In genomic region chr19:18871543-18871942, GRCh38 we compare ENCODE assay signal across 21 cellular contexts. TPM values are rescaled to one million over a fixed set of nuclear protein-coding genes. Genes with fewer than 3 reads are reported as not detected.
DNase-seq lines count a peak whose midpoint lies in the region; FAIRE-seq and TF ChIP-seq lines count a peak whose summit lies in the region.
"Had no signal": no experiment of that assay in that cellular context is flagged by ENCODE, and none has a peak within 500 bp of the region (broad histone marks: within the 10 kb centered on the region; RNA-seq: fewer than 3 reads in every experiment).

No MANE protein-coding gene starts in this region.

- intact Hi-C loops in thyroid gland (cut with DNase I): no loop called here

- WGBS in thyroid gland, 2 donors: 89 to 91% methylated on average over 7 of the region's 7 CpGs

- H3K27me3 ChIP-seq in astrocyte (ENCODE audit: insufficient read depth, low read length) (no peaks in the 10 kb centered on the region), thyroid gland (no peaks in the 10 kb centered on the region)
- H3K27me3 ChIP-seq: adrenal gland had no signal

- H3K9ac ChIP-seq in astrocyte (ENCODE audit: low read length): no peak overlapping the region

- H3K4me3 ChIP-seq in astrocyte (ENCODE audit: insufficient read depth, low read depth, low read length) (no peak overlapping the region), thyroid gland (replicated peaks in 1 of 3) (no peak overlapping the region)
- H3K4me3 ChIP-seq: adrenal gland, lower lobe of right lung, psoas muscle, upper lobe of left lung had no signal

- H3K27me3 Mint-ChIP-seq in astrocyte (ENCODE audit: low read depth, unreplicated experiment) (no peaks in the 10 kb centered on the region), nephron progenitor cell (ENCODE audit: low read depth, poor library complexity) (peaks cover 17% of the 10 kb centered on the region), mesothelial cell of epicardium (ENCODE audit: low read depth) (no peaks in the 10 kb centered on the region)

- peak; percentile 67 for DNase-seq in D341Med (ENCODE audit: low spot score)
- peak; percentile 35 for DNase-seq in NCI-H524 treated with DMSO at 0.1 percent for 48 hours (lab: John Stamatoyannopoulos, UW)
- no peak for DNase-seq in astrocyte (ENCODE audit: low read depth)
- DNase-seq in nephron progenitor cell: no peak
- DNase-seq in mesothelial cell of epicardium (ENCODE audit: low spot score in 2 of 2, unreplicated experiment in 2 of 2): no peak
- DNase-seq in thyroid gland: no peak
- no peak for DNase-seq in NCI-H128 (lab: John Stamatoyannopoulos, UW; ENCODE audit: unreplicated experiment)
- DNase-seq in iPS-NIHi11 (ENCODE audit: low spot score): no peak
- DNase-seq: activated CD4-positive, alpha-beta memory T cell treated with anti-CD3 and anti-CD28 coated beads, Interleukin-2, amount 10 ng/mL, durations not matched to agents 7 days and 5 days; activated gamma-delta T cell; CD8-positive, alpha-beta memory T cell; DND-41; lower lobe of right lung; NCI-H1092; NCI-H2029; upper lobe of left lung had no signal

- H3K4me1 ChIP-seq in astrocyte (ENCODE audit: insufficient read depth, low read length): no peaks in the 10 kb centered on the region
- peaks cover 0 to 4% of the 10 kb centered on the region in 2 donors for H3K4me1 ChIP-seq in thyroid gland
- H3K4me1 ChIP-seq: psoas muscle had no signal

- H3K36me3 Mint-ChIP-seq in astrocyte (ENCODE audit: low read depth, unreplicated experiment): peaks cover 21% of the 10 kb centered on the region
- peaks cover 53% of the 10 kb centered on the region for H3K36me3 Mint-ChIP-seq in nephron progenitor cell (ENCODE audit: low read depth)
- H3K36me3 Mint-ChIP-seq in mesothelial cell of epicardium: peaks cover 31% of the 10 kb centered on the region

- H3K9me3 ChIP-seq in astrocyte (ENCODE audit: insufficient read depth, low read depth, low read length) (no peaks in the 10 kb centered on the region), thyroid gland (no peaks in the 10 kb centered on the region)
- H3K9me3 ChIP-seq: adrenal gland, lower lobe of right lung, psoas muscle, upper lobe of left lung had no signal

- TF ChIP-seq POLR2A in thyroid gland (IDR thresholded peaks at IDR 0.05): no peak

- peaks cover 4% of the 10 kb centered on the region for H3K36me3 ChIP-seq in astrocyte (ENCODE audit: insufficient read depth, low read length)
- H3K36me3 ChIP-seq in thyroid gland: peaks cover 14 to 18% of the 10 kb centered on the region in 2 donors

- peaks cover 44% of the 10 kb centered on the region for H4K20me1 ChIP-seq in astrocyte (ENCODE audit: insufficient read depth, low read length)

- H3K4me3 Mint-ChIP-seq in astrocyte (ENCODE audit: unreplicated experiment) (peak overlapping the region; percentile 54), nephron progenitor cell (no peak overlapping the region), mesothelial cell of epicardium (no peak overlapping the region)
- H3K4me3 Mint-ChIP-seq: activated CD4-positive, alpha-beta memory T cell treated with anti-CD3 and anti-CD28 coated beads, Interleukin-2, amount 10 ng/mL, durations not matched to agents 7 days and 5 days; T-helper 2 cell treated with Interferon-gamma antibody and Interleukin-4, amounts not matched to agents 5 μg/mL and 100 μg/mL, for 36 hours had no signal

- H3K79me2 ChIP-seq in astrocyte (ENCODE audit: insufficient read depth, low read length): no peaks in the 10 kb centered on the region

- H3K27ac Mint-ChIP-seq in astrocyte (ENCODE audit: unreplicated experiment) (peak overlapping the region; percentile 45), nephron progenitor cell (peak overlapping the region; percentile 41), mesothelial cell of epicardium (no peak overlapping the region)
- H3K27ac Mint-ChIP-seq: activated CD4-positive, alpha-beta memory T cell treated with anti-CD3 and anti-CD28 coated beads, Interleukin-2, amount 10 ng/mL, durations not matched to agents 7 days and 5 days; T-helper 2 cell treated with Interferon-gamma antibody and Interleukin-4, amounts not matched to agents 5 μg/mL and 100 μg/mL, for 36 hours had no signal

- H3K27ac ChIP-seq in astrocyte (ENCODE audit: low read depth, low read length): no peak overlapping the region
- no peak overlapping the region for H3K27ac ChIP-seq in thyroid gland
- H3K27ac ChIP-seq: adrenal gland, lower lobe of right lung, psoas muscle, upper lobe of left lung had no signal

- FAIRE-seq in astrocyte (lab: Jason Lieb, UNC): no peak
- FAIRE-seq: endometrium, GM12891 had no signal

- H2AFZ ChIP-seq in astrocyte (ENCODE audit: low read depth, low read length): no peak overlapping the region

- H3K4me1 Mint-ChIP-seq in astrocyte (ENCODE audit: low read depth, unreplicated experiment): no peaks in the 10 kb centered on the region
- peaks cover 34% of the 10 kb centered on the region for H3K4me1 Mint-ChIP-seq in nephron progenitor cell
- no peaks in the 10 kb centered on the region for H3K4me1 Mint-ChIP-seq in mesothelial cell of epicardium
- H3K4me1 Mint-ChIP-seq: activated CD4-positive, alpha-beta memory T cell treated with anti-CD3 and anti-CD28 coated beads, Interleukin-2, amount 10 ng/mL, durations not matched to agents 7 days and 5 days had no signal

- no peak overlapping the region for H3K4me2 ChIP-seq in astrocyte (ENCODE audit: low read length)

- peaks cover under 1% of the 10 kb centered on the region for H3K9me3 Mint-ChIP-seq in astrocyte (ENCODE audit: unreplicated experiment)
- H3K9me3 Mint-ChIP-seq in nephron progenitor cell: peaks cover 15% of the 10 kb centered on the region
- no peaks in the 10 kb centered on the region for H3K9me3 Mint-ChIP-seq in mesothelial cell of epicardium
- H3K9me3 Mint-ChIP-seq: activated CD4-positive, alpha-beta memory T cell treated with anti-CD3 and anti-CD28 coated beads, Interleukin-2, amount 10 ng/mL, durations not matched to agents 7 days and 5 days; CD8-positive, alpha-beta memory T cell; T-helper 2 cell treated with Interferon-gamma antibody and Interleukin-4, amounts not matched to agents 5 μg/mL and 100 μg/mL, for 36 hours had no signal

- TF ChIP-seq CTCF in astrocyte (IDR thresholded peaks at IDR 0.05; ENCODE audit: insufficient read depth, low read depth, low read length): no peak
- TF ChIP-seq CTCF in nephron progenitor cell (IDR thresholded peaks at IDR 0.05): no peak
- no peak for TF ChIP-seq CTCF in mesothelial cell of epicardium (IDR thresholded peaks at IDR 0.05; ENCODE audit: unreplicated experiment)
- no peak for TF ChIP-seq CTCF in thyroid gland (IDR thresholded peaks at IDR 0.05)

RNA-seq across cellular contexts. Expression of gene CERS1, which starts 24.4 kb away (rescaled TPM):
- total RNA-seq in astrocyte: 4.9 and 6.8 TPM in 2 replicates
- total RNA-seq in mesothelial cell of epicardium: 8.5 to 9.4 TPM (median 8.8 TPM) in 3 replicates
- 1 to 10 TPM in 1 of 4 donors, under 1 TPM in 3; 0.24 to 1.3 (median 0.59) TPM for total RNA-seq in thyroid gland
- total RNA-seq: activated CD4-positive, alpha-beta memory T cell treated with anti-CD3 and anti-CD28 coated beads, Interleukin-2, amount 10 ng/mL, durations not matched to agents 7 days and 5 days; CD8-positive, alpha-beta memory T cell; lower lobe of right lung had no signal

RNA-seq across cellular contexts. Expression of gene UPF1, which starts 39.8 kb away (rescaled TPM):
- total RNA-seq in astrocyte (48.6 and 57.8 TPM in 2 replicates), mesothelial cell of epicardium (72.1 to 73.3 TPM (median 73.0 TPM) in 3 replicates), thyroid gland (100 to 1,000 TPM in 1 of 4 donors, 10 to 100 TPM in 3; 56.7 to 122 (median 79.6) TPM)

RNA-seq across cellular contexts. Expression of gene COPE, which starts 47.6 kb away (rescaled TPM):
- 265 and 298 TPM in 2 replicates for total RNA-seq in astrocyte
- total RNA-seq in mesothelial cell of epicardium: 161 to 174 TPM (median 163 TPM) in 3 replicates
- total RNA-seq in thyroid gland: 100 to 1,000 TPM; 192 to 405 (median 329) TPM

RNA-seq across cellular contexts. Expression of gene DDX49, which starts 48.0 kb away (rescaled TPM):
- total RNA-seq in astrocyte (61.2 and 68.3 TPM in 2 replicates), mesothelial cell of epicardium (41.3 to 46.1 TPM (median 45.6 TPM) in 3 replicates), thyroid gland (10 to 100 TPM; 33.5 to 63.7 (median 46.0) TPM)

Comparison
In these comparisons a context has a peak if more than half of its experiments do, and no peak if none do; other contexts are left out.
1. DNase-seq: peak in D341Med (single experiment) and NCI-H524 treated with DMSO at 0.1 percent for 48 hours (single experiment); none in astrocyte (single experiment), nephron progenitor cell (single experiment), mesothelial cell of epicardium (0 of 2), thyroid gland (0 of 2), NCI-H128 (single experiment) and iPS-NIHi11 (single experiment).